Comparison of ENCODE assay signal across 8 cellular contexts in the genomic region with DNA sequence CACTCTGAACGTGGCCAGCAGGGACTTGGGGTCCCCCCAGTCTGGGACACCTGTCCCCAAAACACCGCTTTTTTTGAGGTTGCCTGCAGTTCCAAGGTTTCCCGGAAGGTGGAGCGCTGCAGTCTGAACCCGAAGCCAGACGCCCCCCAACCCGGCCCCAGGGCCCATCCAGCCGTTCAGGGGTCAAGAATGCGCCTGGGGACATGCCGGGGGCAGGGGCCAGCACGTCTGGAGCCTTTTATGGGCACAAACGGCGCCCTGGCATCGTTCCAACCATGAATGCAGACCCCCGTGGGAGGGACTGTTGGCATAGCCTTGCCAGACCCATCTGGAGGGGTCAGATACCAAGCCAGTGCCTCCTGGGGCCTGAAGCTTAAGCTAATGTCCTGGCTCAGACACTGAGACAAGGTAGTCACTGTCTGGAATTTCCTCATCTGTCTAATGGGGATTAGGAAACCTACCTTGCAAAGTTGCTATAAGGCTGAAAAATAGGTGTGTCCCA. TPM values are rescaled to one million over a fixed set of nuclear protein-coding genes. Genes with fewer than 3 reads are reported as not detected.
DNase-seq lines count a peak whose midpoint lies in the region; ATAC-seq and TF ChIP-seq lines count a peak whose summit lies in the region.

No MANE protein-coding gene starts in this region.

- H3K4me1 Mint-ChIP-seq in T-helper 2 cell treated with Interferon-gamma antibody and Interleukin-4, amounts not matched to agents 5 μg/mL and 100 μg/mL, for 36 hours (ENCODE audit: low read depth): peaks cover 13% of the 10 kb centered on the region
- H3K4me1 Mint-ChIP-seq in mesothelial cell of epicardium: peaks cover 5% of the 10 kb centered on the region

- no peaks in the 10 kb centered on the region for H3K36me3 ChIP-seq in brain microvascular endothelial cell (replicated peaks)

- H3K27me3 ChIP-seq in brain microvascular endothelial cell (replicated peaks): no peaks in the 10 kb centered on the region

- no peak overlapping the region for H3K27ac Mint-ChIP-seq in T-helper 2 cell treated with Interferon-gamma antibody and Interleukin-4, amounts not matched to agents 5 μg/mL and 100 μg/mL, for 36 hours
- no peak overlapping the region for H3K27ac Mint-ChIP-seq in mesothelial cell of epicardium

- no peak overlapping the region for H3K4me3 Mint-ChIP-seq in T-helper 2 cell treated with Interferon-gamma antibody and Interleukin-4, amounts not matched to agents 5 μg/mL and 100 μg/mL, for 36 hours
- no peak overlapping the region for H3K4me3 Mint-ChIP-seq in mesothelial cell of epicardium

- in situ Hi-C loops in brain microvascular endothelial cell (cut with HindIII; ENCODE audit: low pct_ligation_motif_present, low sequenced_read_pairs): no loop called here

- no peaks in the 10 kb centered on the region for H3K36me3 Mint-ChIP-seq in T-helper 2 cell treated with Interferon-gamma antibody and Interleukin-4, amounts not matched to agents 5 μg/mL and 100 μg/mL, for 36 hours (ENCODE audit: low read depth)
- no peaks in the 10 kb centered on the region for H3K36me3 Mint-ChIP-seq in mesothelial cell of epicardium

- peaks cover 3% of the 10 kb centered on the region for H3K9me3 Mint-ChIP-seq in T-helper 2 cell treated with Interferon-gamma antibody and Interleukin-4, amounts not matched to agents 5 μg/mL and 100 μg/mL, for 36 hours
- no peaks in the 10 kb centered on the region for H3K9me3 Mint-ChIP-seq in mesothelial cell of epicardium

- ATAC-seq in GM21717 (IDR thresholded peaks at IDR 0.05; ENCODE audit: unreplicated experiment) (no peak), HG02610 (IDR thresholded peaks at IDR 0.05; ENCODE audit: unreplicated experiment) (no peak)

- H3K27ac ChIP-seq in brain microvascular endothelial cell: no peak overlapping the region

- H3K27me3 Mint-ChIP-seq in T-helper 2 cell treated with Interferon-gamma antibody and Interleukin-4, amounts not matched to agents 5 μg/mL and 100 μg/mL, for 36 hours (ENCODE audit: low read depth): peaks cover 29% of the 10 kb centered on the region
- peaks cover 18% of the 10 kb centered on the region for H3K27me3 Mint-ChIP-seq in mesothelial cell of epicardium (ENCODE audit: low read depth)

- DNase-seq in NCI-H748 (lab: John Stamatoyannopoulos, UW; ENCODE audit: unreplicated experiment) (peak; percentile 24), NCI-H748 treated with DMSO at 0.1 percent for 48 hours (lab: John Stamatoyannopoulos, UW) (no peak), brain microvascular endothelial cell (no peak), mesothelial cell of epicardium (ENCODE audit: low spot score in 2 of 2, unreplicated experiment in 2 of 2) (peak in 1 of 2 experiments; percentile 57), SKM-1 (lab: John Stamatoyannopoulos, UW; ENCODE audit: unreplicated experiment) (no peak)
- DNase-seq in T-helper 2 cell treated with Interferon-gamma antibody and Interleukin-4, amounts not matched to agents 5 μg/mL and 100 μg/mL, for 36 hours (ENCODE audit: low spot score): peak; percentile 46

- TF ChIP-seq CTCF in brain microvascular endothelial cell (IDR thresholded peaks at IDR 0.05; ENCODE audit: low read depth, low read length, missing control alignments) (peak; percentile 83), mesothelial cell of epicardium (IDR thresholded peaks at IDR 0.05; ENCODE audit: unreplicated experiment) (peak; percentile 90)

- no peak overlapping the region for H3K4me3 ChIP-seq in brain microvascular endothelial cell (ENCODE audit: low read depth, low read length)

RNA-seq across cellular contexts. Expression of gene S1PR5, which starts 6.9 kb away (rescaled TPM):
- total RNA-seq in mesothelial cell of epicardium: 2.2 to 2.4 TPM (median 2.4 TPM) in 3 replicates

RNA-seq across cellular contexts. Expression of gene KEAP1, which starts 7.2 kb away (rescaled TPM):
- 61.2 to 71.0 TPM (median 69.5 TPM) in 3 replicates for total RNA-seq in mesothelial cell of epicardium

RNA-seq across cellular contexts. Expression of gene ATG4D, which starts 33.4 kb away (rescaled TPM):
- total RNA-seq in mesothelial cell of epicardium: 31.9 to 37.3 TPM (median 33.1 TPM) in 3 replicates

RNA-seq across cellular contexts. Expression of gene KRI1, which starts 55.5 kb away (rescaled TPM):
- 27.4 to 31.2 TPM (median 30.6 TPM) in 3 replicates for total RNA-seq in mesothelial cell of epicardium

RNA-seq across cellular contexts. Expression of gene CDKN2D, which starts 58.4 kb away (rescaled TPM):
- 2.6 to 3.1 TPM (median 2.7 TPM) in 3 replicates for total RNA-seq in mesothelial cell of epicardium

Comparison
In these comparisons a context has a peak if more than half of its experiments do, and no peak if none do; other contexts are left out.
1. DNase-seq: peak in NCI-H748 (single experiment) and T-helper 2 cell treated with Interferon-gamma antibody and Interleukin-4, amounts not matched to agents 5 μg/mL and 100 μg/mL, for 36 hours (single experiment); none in NCI-H748 treated with DMSO at 0.1 percent for 48 hours (single experiment), brain microvascular endothelial cell (single experiment) and SKM-1 (single experiment).